In genomic region chr6:144305985-144306384, GRCh38 we compare ENCODE assay signal across 9 cellular contexts. TPM values are rescaled to one million over a fixed set of nuclear protein-coding genes. Genes with fewer than 3 reads are reported as not detected.
DNase-seq lines count a peak whose midpoint lies in the region; ATAC-seq and TF ChIP-seq lines count a peak whose summit lies in the region.
"Had no signal": no experiment of that assay in that cellular context is flagged by ENCODE, and none has a peak within 500 bp of the region (broad histone marks: within the 10 kb centered on the region; RNA-seq: fewer than 3 reads in every experiment).

No MANE protein-coding gene starts in this region.

- peaks cover 33% of the 10 kb centered on the region for H3K4me1 Mint-ChIP-seq in activated CD4-positive, alpha-beta T cell treated with anti-CD3 and anti-CD28 coated beads, Interleukin-2, amount 10 ng/mL, durations not matched to agents 24 days and 14 days
- H3K4me1 Mint-ChIP-seq in activated CD4-positive, alpha-beta memory T cell treated with anti-CD3 and anti-CD28 coated beads, Interleukin-2, amount 10 ng/mL, durations not matched to agents 7 days and 5 days = peaks cover 37% of the 10 kb centered on the region
- peaks cover 31% of the 10 kb centered on the region for H3K4me1 Mint-ChIP-seq in Calu3 (ENCODE audit: low read depth, unreplicated experiment)

- peak; percentile 81 for DNase-seq in activated CD4-positive, alpha-beta T cell treated with anti-CD3 and anti-CD28 coated beads, Interleukin-2, amount 10 ng/mL, durations not matched to agents 24 days and 14 days
- no peak for DNase-seq in activated CD4-positive, alpha-beta T cell treated with anti-CD3 and anti-CD28 coated beads for 4 hours
- DNase-seq in activated CD4-positive, alpha-beta memory T cell treated with anti-CD3 and anti-CD28 coated beads, Interleukin-2, amount 10 ng/mL, durations not matched to agents 7 days and 5 days = peak; percentile 54
- DNase-seq in NCI-H2171 (lab: John Stamatoyannopoulos, UW) (no peak), MG63 (no peak), Calu3 (no peak)
- DNase-seq: NCI-H2081 treated with DMSO at 0.1 percent for 48 hours had no signal

- ATAC-seq in HG02885 (IDR thresholded peaks at IDR 0.05; ENCODE audit: poor library complexity, unreplicated experiment) = peak; percentile 85

- TF ChIP-seq CTCF in Calu3 (IDR thresholded peaks at IDR 0.05; ENCODE audit: unreplicated experiment) = no peak

- POLR2A ChIA-PET in activated CD4-positive, alpha-beta memory T cell treated with anti-CD3 and anti-CD28 coated beads, Interleukin-2, amount 10 ng/mL, durations not matched to agents 7 days and 5 days (lab: Charles Lee) = interaction anchor here (1.1 to 2.2 kb wide), 6 partner anchors 14 to 155 kb away, joined by 3 to 12 read pairs (median 6); no protein-coding TSS in a partner anchor

- intact Hi-C loops in activated CD4-positive, alpha-beta T cell treated with anti-CD3 and anti-CD28 coated beads, Interleukin-2, amount 10 ng/mL, durations not matched to agents 24 days and 14 days (cut with micrococcal nuclease) = loop anchor here (1.0 kb wide), 2 partner anchors 28 to 38 kb away; no protein-coding TSS in a partner anchor
- intact Hi-C loops in Calu3 (cut with micrococcal nuclease; ENCODE audit: unreplicated experiment) = no loop called here

- H3K27ac Mint-ChIP-seq in activated CD4-positive, alpha-beta T cell treated with anti-CD3 and anti-CD28 coated beads, Interleukin-2, amount 10 ng/mL, durations not matched to agents 24 days and 14 days = peak overlapping the region; percentile 82
- H3K27ac Mint-ChIP-seq in activated CD4-positive, alpha-beta memory T cell treated with anti-CD3 and anti-CD28 coated beads, Interleukin-2, amount 10 ng/mL, durations not matched to agents 7 days and 5 days = peak overlapping the region; percentile 83
- no peak overlapping the region for H3K27ac Mint-ChIP-seq in Calu3 (ENCODE audit: unreplicated experiment)

- H3K9me3 Mint-ChIP-seq in activated CD4-positive, alpha-beta T cell treated with anti-CD3 and anti-CD28 coated beads, Interleukin-2, amount 10 ng/mL, durations not matched to agents 24 days and 14 days = no peaks in the 10 kb centered on the region
- H3K9me3 Mint-ChIP-seq in activated CD4-positive, alpha-beta memory T cell treated with anti-CD3 and anti-CD28 coated beads, Interleukin-2, amount 10 ng/mL, durations not matched to agents 7 days and 5 days = no peaks in the 10 kb centered on the region
- H3K9me3 Mint-ChIP-seq in Calu3 (ENCODE audit: low read depth, unreplicated experiment) = no peaks in the 10 kb centered on the region

- H3K4me3 Mint-ChIP-seq in activated CD4-positive, alpha-beta T cell treated with anti-CD3 and anti-CD28 coated beads, Interleukin-2, amount 10 ng/mL, durations not matched to agents 24 days and 14 days = peak overlapping the region; percentile 63
- peak overlapping the region; percentile 46 for H3K4me3 Mint-ChIP-seq in activated CD4-positive, alpha-beta memory T cell treated with anti-CD3 and anti-CD28 coated beads, Interleukin-2, amount 10 ng/mL, durations not matched to agents 7 days and 5 days
- no peak overlapping the region for H3K4me3 Mint-ChIP-seq in Calu3 (ENCODE audit: low read depth, unreplicated experiment)

- H3K36me3 Mint-ChIP-seq in activated CD4-positive, alpha-beta T cell treated with anti-CD3 and anti-CD28 coated beads, Interleukin-2, amount 10 ng/mL, durations not matched to agents 24 days and 14 days (ENCODE audit: low read depth) = peaks cover 3% of the 10 kb centered on the region
- H3K36me3 Mint-ChIP-seq in activated CD4-positive, alpha-beta memory T cell treated with anti-CD3 and anti-CD28 coated beads, Interleukin-2, amount 10 ng/mL, durations not matched to agents 7 days and 5 days (ENCODE audit: low read depth) = peaks cover 13% of the 10 kb centered on the region
- peaks cover 21% of the 10 kb centered on the region for H3K36me3 Mint-ChIP-seq in Calu3 (ENCODE audit: insufficient read depth, unreplicated experiment)

- H3K4me3 ChIP-seq in skeletal muscle satellite cell (ENCODE audit: low read length) (peak overlapping the region; percentile 13), MG63 (no peak overlapping the region)

- H3K4me2 ChIP-seq in skeletal muscle satellite cell (ENCODE audit: low read length) = peak overlapping the region; percentile 59

- no peaks in the 10 kb centered on the region for H3K9me3 ChIP-seq in skeletal muscle satellite cell (replicated peaks; ENCODE audit: low read length)
- H3K9me3 ChIP-seq in MG63 = no peaks in the 10 kb centered on the region

- H3K27me3 ChIP-seq in skeletal muscle satellite cell (ENCODE audit: control insufficient read depth, insufficient read depth, low read length) (no peaks in the 10 kb centered on the region), MG63 (no peaks in the 10 kb centered on the region)

- CTCF ChIA-PET in activated CD4-positive, alpha-beta memory T cell treated with anti-CD3 and anti-CD28 coated beads, Interleukin-2, amount 10 ng/mL, durations not matched to agents 7 days and 5 days (lab: Charles Lee) = interaction anchor here (0.8 to 1.2 kb wide), 4 partner anchors 9 to 176 kb away, joined by 3 to 4 read pairs (median 4); no protein-coding TSS in a partner anchor
- CTCF ChIA-PET in Calu3 (lab: Charles Lee) = interaction anchor here (1.2 kb wide), 1 partner anchor 10 kb away, joined by 3 read pairs; no protein-coding TSS in a partner anchor

- H3K27me3 Mint-ChIP-seq in activated CD4-positive, alpha-beta T cell treated with anti-CD3 and anti-CD28 coated beads, Interleukin-2, amount 10 ng/mL, durations not matched to agents 24 days and 14 days = peaks cover 10% of the 10 kb centered on the region
- peaks cover 17% of the 10 kb centered on the region for H3K27me3 Mint-ChIP-seq in activated CD4-positive, alpha-beta memory T cell treated with anti-CD3 and anti-CD28 coated beads, Interleukin-2, amount 10 ng/mL, durations not matched to agents 7 days and 5 days
- H3K27me3 Mint-ChIP-seq in Calu3 (ENCODE audit: unreplicated experiment) = no peaks in the 10 kb centered on the region

- H3K36me3 ChIP-seq in skeletal muscle satellite cell (ENCODE audit: insufficient read depth, low read length) = peaks cover 20% of the 10 kb centered on the region
- H3K36me3 ChIP-seq in MG63 = no peaks in the 10 kb centered on the region; the same call in 1 of the 2 replicates

- H3K9ac ChIP-seq in skeletal muscle satellite cell (ENCODE audit: low read depth, low read length) = peak overlapping the region; percentile 8

- no TSS peak for BruUV-seq in Calu3 (replicated peaks; lab: Mats Ljungman, UMichigan)

- H3K4me1 ChIP-seq in skeletal muscle satellite cell (ENCODE audit: control insufficient read depth, insufficient read depth, low read length) = peaks cover 12% of the 10 kb centered on the region

RNA-seq across cellular contexts. Expression of gene UTRN, which starts 20.9 kb away (rescaled TPM):
- total RNA-seq in activated CD4-positive, alpha-beta T cell treated with anti-CD3 and anti-CD28 coated beads, Interleukin-2, amount 10 ng/mL, durations not matched to agents 24 days and 14 days = 36.7 and 45.1 TPM in 2 replicates
- total RNA-seq in activated CD4-positive, alpha-beta memory T cell treated with anti-CD3 and anti-CD28 coated beads, Interleukin-2, amount 10 ng/mL, durations not matched to agents 7 days and 5 days = 100 to 1,000 TPM; 140 to 146 TPM
- 58.1 and 66.6 TPM in 2 replicates for total RNA-seq in skeletal muscle satellite cell (2012; rRNA removed)
- 16.5 and 32.7 TPM in 2 replicates for total RNA-seq in MG63 (2014; rRNA removed; shearing (Covaris generic); ENCODE audit: low replicate concordance)
- total RNA-seq in Calu3 (2022) = 89.4 and 109 TPM in 2 replicates

Comparison
In these comparisons a context has a peak if more than half of its experiments do, and no peak if none do; other contexts are left out.
1. DNase-seq: peak in activated CD4-positive, alpha-beta T cell treated with anti-CD3 and anti-CD28 coated beads, Interleukin-2, amount 10 ng/mL, durations not matched to agents 24 days and 14 days (single experiment) and activated CD4-positive, alpha-beta memory T cell treated with anti-CD3 and anti-CD28 coated beads, Interleukin-2, amount 10 ng/mL, durations not matched to agents 7 days and 5 days (single experiment); none in activated CD4-positive, alpha-beta T cell treated with anti-CD3 and anti-CD28 coated beads for 4 hours (0 of 2), NCI-H2171 (single experiment), MG63 (single experiment) and Calu3 (single experiment).